ENCODE assay signal across 15 cellular contexts in the genomic region with DNA sequence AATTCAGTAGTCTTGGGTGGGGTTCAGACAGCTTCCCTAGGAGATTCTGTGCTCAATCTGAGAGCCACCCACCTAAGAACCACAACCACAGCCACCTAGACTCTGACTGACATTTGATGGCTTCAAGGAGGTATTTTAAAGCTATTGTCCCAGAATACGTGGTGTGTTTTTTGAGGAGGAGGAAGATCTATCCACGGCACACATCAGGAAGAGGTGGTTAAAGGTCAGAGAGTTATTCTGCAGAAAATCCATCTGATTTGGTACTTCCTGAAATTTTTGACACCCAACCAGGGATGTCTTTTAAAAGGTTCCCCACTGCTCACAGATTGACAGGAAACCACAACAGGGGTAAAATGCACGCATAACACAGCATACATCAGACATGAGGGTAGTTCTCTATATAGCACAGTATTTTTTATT. TPM values are rescaled to one million over a fixed set of nuclear protein-coding genes. Genes with fewer than 3 reads are reported as not detected.
DNase-seq lines count a peak whose midpoint lies in the region; ATAC-seq and TF ChIP-seq lines count a peak whose summit lies in the region.
"Had no signal": no experiment of that assay in that cellular context is flagged by ENCODE, and none has a peak within 500 bp of the region (broad histone marks: within the 10 kb centered on the region; RNA-seq: fewer than 3 reads in every experiment).

No MANE protein-coding gene starts in this region.

- H3K9me3 Mint-ChIP-seq in Calu3 (ENCODE audit: low read depth, unreplicated experiment), result no peaks in the 10 kb centered on the region
- peaks cover 3% of the 10 kb centered on the region for H3K9me3 Mint-ChIP-seq in glutamatergic neuron (ENCODE audit: unreplicated experiment)
- H3K9me3 Mint-ChIP-seq: CD14-positive monocyte; dendritic cell treated with granulocyte-macrophage colony-stimulating factor and Interleukin-4, amounts not matched to agents 40 ng/mL and 50 ng/mL, for 4 days; H9 had no signal

- no peaks in the 10 kb centered on the region for H3K27me3 ChIP-seq in BLaER1
- H3K27me3 ChIP-seq: ascending aorta had no signal

- intact Hi-C loops in Calu3 (cut with micrococcal nuclease; ENCODE audit: unreplicated experiment), result no loop called here

- peak; percentile 3 for DNase-seq in Calu3
- DNase-seq in SK-N-MC (ENCODE audit: low read depth, low spot score), result no peak
- DNase-seq in glutamatergic neuron, result no peak
- DNase-seq in DMS153 treated with DMSO at 0.1 percent for 48 hours (lab: John Stamatoyannopoulos, UW; ENCODE audit: unreplicated experiment), result no peak
- DNase-seq: H9, NCI-H1694, NCI-H510A treated with DMSO at 0.1 percent for 48 hours, right cardiac atrium had no signal

- H3K4me3 ChIP-seq in BLaER1 (no peak overlapping the region), SK-N-MC (no peak overlapping the region; the same call in 1 of the 2 replicates)
- H3K4me3 ChIP-seq: ascending aorta had no signal

- no TSS peak for BruUV-seq in Calu3 (replicated peaks; lab: Mats Ljungman, UMichigan)

- H3K4me3 Mint-ChIP-seq in Calu3 (ENCODE audit: low read depth, unreplicated experiment) (no peak overlapping the region), glutamatergic neuron (ENCODE audit: unreplicated experiment) (peak overlapping the region; percentile 52)
- H3K4me3 Mint-ChIP-seq: CD14-positive monocyte; dendritic cell treated with granulocyte-macrophage colony-stimulating factor and Interleukin-4, amounts not matched to agents 40 ng/mL and 50 ng/mL, for 4 days; H9 had no signal

- ATAC-seq in GM19324 (IDR thresholded peaks at IDR 0.05; ENCODE audit: low FRiP score, unreplicated experiment), result no peak
- ATAC-seq in HG02678 (IDR thresholded peaks at IDR 0.05; ENCODE audit: unreplicated experiment), result no peak
- no peak for ATAC-seq in GM19397 (IDR thresholded peaks at IDR 0.05; ENCODE audit: unreplicated experiment)
- ATAC-seq: right cardiac atrium had no signal

- H3K9ac ChIP-seq in BLaER1 (no peak overlapping the region), SK-N-MC (ENCODE audit: insufficient read length) (peak overlapping the region; percentile 38)

- TF ChIP-seq CTCF in Calu3 (IDR thresholded peaks at IDR 0.05; ENCODE audit: unreplicated experiment) (no peak), glutamatergic neuron (IDR thresholded peaks at IDR 0.05; ENCODE audit: partially characterized antibody, unreplicated experiment) (no peak)

- H3K36me3 Mint-ChIP-seq in Calu3 (ENCODE audit: insufficient read depth, unreplicated experiment) (peaks cover 22% of the 10 kb centered on the region), glutamatergic neuron (ENCODE audit: unreplicated experiment) (no peaks in the 10 kb centered on the region)

- CTCF ChIA-PET in Calu3 (lab: Charles Lee), result interaction anchor here (0.6 to 9.3 kb wide), 8 partner anchors 30 to 181 kb away, joined by 3 to 148 read pairs (median 9); a partner anchor contains a TSS

- H3K27ac ChIP-seq in BLaER1, result no peak overlapping the region
- H3K27ac ChIP-seq in SK-N-MC, result peak overlapping the region; percentile 53
- H3K27ac ChIP-seq: ascending aorta had no signal

- H3K9me3 ChIP-seq in BLaER1, result no peaks in the 10 kb centered on the region
- H3K9me3 ChIP-seq in SK-N-MC (ENCODE audit: low read depth, low read length), result no peaks in the 10 kb centered on the region
- H3K9me3 ChIP-seq: ascending aorta had no signal

- peak overlapping the region; percentile 74 for H3K4me2 ChIP-seq in BLaER1

- H3K36me3 ChIP-seq in BLaER1, result peaks cover 10% of the 10 kb centered on the region; the same call in 1 of the 2 replicates
- peaks cover 8% of the 10 kb centered on the region for H3K36me3 ChIP-seq in SK-N-MC (ENCODE audit: insufficient read depth, low read length)
- H3K36me3 ChIP-seq: ascending aorta had no signal

- H4K20me1 ChIP-seq in BLaER1, result no peaks in the 10 kb centered on the region

- H3K4me1 ChIP-seq in BLaER1, result peaks cover 61% of the 10 kb centered on the region
- H3K4me1 ChIP-seq: ascending aorta had no signal

- H3K4me1 Mint-ChIP-seq in Calu3 (ENCODE audit: low read depth, unreplicated experiment) (peaks cover 14% of the 10 kb centered on the region), glutamatergic neuron (ENCODE audit: low read depth, unreplicated experiment) (peaks cover 15% of the 10 kb centered on the region)

- H3K27me3 Mint-ChIP-seq in Calu3 (ENCODE audit: unreplicated experiment) (peaks cover 56% of the 10 kb centered on the region), glutamatergic neuron (ENCODE audit: unreplicated experiment) (no peaks in the 10 kb centered on the region)

- no peak overlapping the region for H3K27ac Mint-ChIP-seq in Calu3 (ENCODE audit: unreplicated experiment)
- peak overlapping the region; percentile 85 for H3K27ac Mint-ChIP-seq in glutamatergic neuron (ENCODE audit: unreplicated experiment)
- H3K27ac Mint-ChIP-seq: CD14-positive monocyte; dendritic cell treated with granulocyte-macrophage colony-stimulating factor and Interleukin-4, amounts not matched to agents 40 ng/mL and 50 ng/mL, for 4 days; H9 had no signal

RNA-seq across cellular contexts. Expression of a gene that starts 25.1 kb away (rescaled TPM):
- 755 and 768 TPM in 2 replicates for total RNA-seq in Calu3 (2022)
- 207 TPM for total RNA-seq in glutamatergic neuron (ENCODE audit: unreplicated experiment)

RNA-seq across cellular contexts. Expression of a gene that starts 42.5 kb away (rescaled TPM):
- not detected in 2 replicates for total RNA-seq in Calu3 (2022)
- total RNA-seq in glutamatergic neuron (ENCODE audit: unreplicated experiment), result 1.3 TPM

RNA-seq across cellular contexts. Expression of a gene that starts 57.2 kb away (rescaled TPM):
- not detected in 2 replicates for total RNA-seq in Calu3 (2022)
- not detected for total RNA-seq in glutamatergic neuron (ENCODE audit: unreplicated experiment)
- total RNA-seq: ascending aorta had no signal
